10 cellular contexts compared by ENCODE assay signal in the genomic region with DNA sequence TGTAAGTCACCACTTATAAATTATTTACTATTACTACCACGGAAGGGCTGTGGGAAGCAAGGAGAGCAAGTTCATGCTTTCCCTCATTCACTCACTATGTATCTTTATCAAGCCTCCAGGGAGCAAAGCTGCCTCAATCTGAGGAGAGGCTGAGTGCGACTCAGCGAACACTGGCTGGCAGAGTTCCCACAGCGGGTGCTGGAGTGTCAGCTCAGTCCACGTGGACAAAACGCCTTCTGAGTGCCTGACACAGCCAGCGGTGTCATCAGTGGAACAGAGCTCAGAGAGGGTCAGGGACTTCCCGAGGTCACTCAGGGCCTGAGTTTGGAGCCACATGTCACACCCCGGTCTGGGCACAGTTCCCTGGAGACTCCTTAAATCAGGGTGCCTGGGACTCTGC. TPM values are rescaled to one million over a fixed set of nuclear protein-coding genes. Genes with fewer than 3 reads are reported as not detected.
A peak's percentile ranks its signal among the peaks of the same experiment; 100 is the strongest.
DNase-seq lines count a peak whose midpoint lies in the region; ATAC-seq and TF ChIP-seq lines count a peak whose summit lies in the region.
"Had no signal": no experiment of that assay in that cellular context is flagged by ENCODE, and none has a peak within 500 bp of the region (broad histone marks: within the 10 kb centered on the region; RNA-seq: fewer than 3 reads in every experiment).

No MANE protein-coding gene starts in this region.

- H3K4me1 Mint-ChIP-seq in osteocyte (ENCODE audit: unreplicated experiment): no peaks in the 10 kb centered on the region

- H3K27me3 ChIP-seq in left ventricle myocardium inferior (ENCODE audit: low read depth): peaks cover 34% of the 10 kb centered on the region

- intact Hi-C loops in left ventricle myocardium inferior (cut with micrococcal nuclease): loop anchor here (10.0 kb wide), 1 partner anchor 1462 kb away; no protein-coding TSS in a partner anchor

- H3K27ac ChIP-seq in left ventricle myocardium inferior (replicated peaks) (peak overlapping the region; percentile 40), substantia nigra (ENCODE audit: low read depth, low read length, poor library complexity, severe bottlenecking) (no peak overlapping the region)

- no peaks in the 10 kb centered on the region for H3K36me3 ChIP-seq in left ventricle myocardium inferior

- no peaks in the 10 kb centered on the region for H3K9me3 Mint-ChIP-seq in osteocyte (ENCODE audit: unreplicated experiment)
- H3K9me3 Mint-ChIP-seq: T-cell had no signal

- no peaks in the 10 kb centered on the region for H3K9me3 ChIP-seq in left ventricle myocardium inferior (replicated peaks)

- peak; percentile 67 for DNase-seq in NCI-H2196 (lab: John Stamatoyannopoulos, UW; ENCODE audit: unreplicated experiment)
- no peak for DNase-seq in NCI-H2196 treated with DMSO at 0.1 percent for 48 hours (lab: John Stamatoyannopoulos, UW; ENCODE audit: unreplicated experiment)
- peak; percentile 68 for DNase-seq in RPMI8226
- DNase-seq in left ventricle myocardium inferior: peak; percentile 71
- peak in 26 of 49 donors; percentile 10 to 68 (median 41) for DNase-seq in substantia nigra (lab: John Stamatoyannopoulos, UW)
- DNase-seq in osteocyte (ENCODE audit: extremely low spot score, unreplicated experiment): no peak
- DNase-seq: activated T-cell treated with anti-CD3 and anti-CD28 coated beads for 4 hours, T-cell had no signal

- TF ChIP-seq CTCF in left ventricle myocardium inferior (IDR thresholded peaks at IDR 0.05; ENCODE audit: borderline replicate concordance) (no peak), osteocyte (IDR thresholded peaks at IDR 0.05) (no peak)

- no peak overlapping the region for H3K27ac Mint-ChIP-seq in osteocyte (ENCODE audit: unreplicated experiment)
- H3K27ac Mint-ChIP-seq: T-cell had no signal

- H3K4me1 ChIP-seq in left ventricle myocardium inferior: peaks cover 36% of the 10 kb centered on the region

- no peak overlapping the region for H3K4me3 Mint-ChIP-seq in osteocyte (ENCODE audit: unreplicated experiment)
- H3K4me3 Mint-ChIP-seq: T-cell had no signal

- no peaks in the 10 kb centered on the region for H3K36me3 Mint-ChIP-seq in osteocyte (ENCODE audit: unreplicated experiment)
- H3K36me3 Mint-ChIP-seq: T-cell had no signal

- H3K4me3 ChIP-seq in left ventricle myocardium inferior: no peak overlapping the region

- peaks cover 19% of the 10 kb centered on the region for H3K27me3 Mint-ChIP-seq in osteocyte (ENCODE audit: unreplicated experiment)

- ATAC-seq in GM18511 (IDR thresholded peaks at IDR 0.05; ENCODE audit: unreplicated experiment) (no peak), GM21526 (IDR thresholded peaks at IDR 0.05; ENCODE audit: low FRiP score, unreplicated experiment) (no peak)
- ATAC-seq: T-cell had no signal

RNA-seq across cellular contexts. Expression of a gene that starts 16.9 kb away (rescaled TPM):
- total RNA-seq in left ventricle myocardium inferior: not detected
- 0.39 and 0.99 TPM in 2 replicates for total RNA-seq in osteocyte

RNA-seq across cellular contexts. Expression of a gene that starts 51.0 kb away (rescaled TPM):
- total RNA-seq in left ventricle myocardium inferior (18.8 TPM), osteocyte (not detected in 2 replicates)

Comparison
In these comparisons a context has a peak if more than half of its experiments do, and no peak if none do; other contexts are left out.
1. DNase-seq: peak in NCI-H2196 (single experiment), RPMI8226 (single experiment), left ventricle myocardium inferior (single experiment) and substantia nigra (26 of 49); none in NCI-H2196 treated with DMSO at 0.1 percent for 48 hours (single experiment) and osteocyte (single experiment).
2. RNA of a gene that starts 51.0 kb away (total RNA-seq): 18.8 TPM in left ventricle myocardium inferior (single experiment); not detected in osteocyte; every median in the first group is over 10 times any median in the second.